ENCODE assay signal across 9 cellular contexts in genomic region chr2:74119912-74120825, GRCh38. TPM values are rescaled to one million over a fixed set of nuclear protein-coding genes. Genes with fewer than 3 reads are reported as not detected.
DNase-seq lines count a peak whose midpoint lies in the region; ATAC-seq, FAIRE-seq and TF ChIP-seq lines count a peak whose summit lies in the region.
"Had no signal": no experiment of that assay in that cellular context is flagged by ENCODE, and none has a peak within 500 bp of the region (broad histone marks: within the 10 kb centered on the region; RNA-seq: fewer than 3 reads in every experiment).

No MANE protein-coding gene starts in this region.

- CTCF ChIA-PET in activated CD4-positive, alpha-beta T cell treated with anti-CD3 and anti-CD28 coated beads, Interleukin-2, amount 10 ng/mL, durations not matched to agents 7 days and 5 days (lab: Charles Lee): interaction anchor here (0.6 to 2.5 kb wide), 29 partner anchors 9 to 418 kb away, joined by 3 to 17 read pairs (median 3); partner anchors contain the start of genes BOLA3, MTHFD2 and STAMBP
- CTCF ChIA-PET in HepG2 (lab: Yijun Ruan, JAX; ENCODE audit: low intra/inter-chr PET ratio, low total read pairs): interaction anchor here (1.4 to 1.6 kb wide), 2 partner anchors 28 to 297 kb away, joined by 3 to 10 read pairs; partner anchors contain the start of gene BOLA3

- peak; percentile 16 to 63; a peak in 3 of 4 replicates for TF ChIP-seq POLR2A in HepG2 (IDR thresholded peaks at IDR 0.05; ENCODE audit: insufficient read depth in 1 of 2, low read depth in 2 of 2, low read length in 2 of 2)

- no peaks in the 10 kb centered on the region for H3K79me2 ChIP-seq in HepG2 (ENCODE audit: insufficient read depth, low read length)

- intact Hi-C loops in dendritic cell treated with granulocyte-macrophage colony-stimulating factor and Interleukin-4, amounts not matched to agents 40 ng/mL and 50 ng/mL, for 4 days (cut with micrococcal nuclease): no loop called here
- intact Hi-C loops in HepG2 (cut with micrococcal nuclease; ENCODE audit: unreplicated experiment): loop anchor here (2.0 to 10.0 kb wide), 2 partner anchors 27 to 195 kb away; partner anchors contain the start of genes BOLA3 and DGUOK

- WGBS in HepG2 (ENCODE audit: low lambda C conversion rate): 3% methylated on average over 50 of the region's 59 CpGs

- H3K4me1 ChIP-seq in HepG2 (ENCODE audit: insufficient read depth, low read length): peaks cover 14% of the 10 kb centered on the region

- H3K27me3 Mint-ChIP-seq in activated CD4-positive, alpha-beta T cell treated with anti-CD3 and anti-CD28 coated beads, Interleukin-2, amount 10 ng/mL, durations not matched to agents 7 days and 5 days: peaks cover 4% of the 10 kb centered on the region
- H3K27me3 Mint-ChIP-seq in dendritic cell treated with granulocyte-macrophage colony-stimulating factor and Interleukin-4, amounts not matched to agents 40 ng/mL and 50 ng/mL, for 4 days: peaks cover 11% of the 10 kb centered on the region

- peak overlapping the region; percentile 79 to 91 (median 91) for H3K4me3 ChIP-seq in HepG2 (replicated peaks in 1 of 3; ENCODE audit: insufficient read depth in 1 of 3, low read depth in 2 of 3, low read length in 3 of 3)

- peak overlapping the region; percentile 95 for H3K27ac Mint-ChIP-seq in activated CD4-positive, alpha-beta T cell treated with anti-CD3 and anti-CD28 coated beads, Interleukin-2, amount 10 ng/mL, durations not matched to agents 7 days and 5 days
- H3K27ac Mint-ChIP-seq in dendritic cell treated with granulocyte-macrophage colony-stimulating factor and Interleukin-4, amounts not matched to agents 40 ng/mL and 50 ng/mL, for 4 days: peak overlapping the region; percentile 92

- BruUV-seq in HepG2 (replicated peaks; lab: Mats Ljungman, UMichigan): TSS peak; percentile 84

- POLR2A ChIA-PET in activated CD4-positive, alpha-beta T cell treated with anti-CD3 and anti-CD28 coated beads, Interleukin-2, amount 10 ng/mL, durations not matched to agents 7 days and 5 days (lab: Charles Lee): interaction anchor here (0.6 kb wide), 1 partner anchor 132 kb away, joined by 4 read pairs; no protein-coding TSS in a partner anchor
- POLR2A ChIA-PET in HepG2 (lab: Yijun Ruan, JAX): interaction anchor here (0.6 to 1.7 kb wide), 37 partner anchors 13 to 886 kb away, joined by 3 to 29 read pairs (median 4); partner anchors contain the start of genes BOLA3, CCT7, DGUOK and DQX1

- DNase-seq in AG09319 (ENCODE audit: extremely low read depth, low read depth): peak; percentile 58
- DNase-seq in NCI-H345 treated with DMSO at 0.1 percent for 48 hours (lab: John Stamatoyannopoulos, UW; ENCODE audit: unreplicated experiment): peak; percentile 82
- DNase-seq in activated CD4-positive, alpha-beta T cell treated with anti-CD3 and anti-CD28 coated beads, Interleukin-2, amount 10 ng/mL, durations not matched to agents 7 days and 5 days: peak; percentile 82
- DNase-seq in HepG2 (ENCODE audit: low spot score): peak; percentile 78
- DNase-seq in stimulated activated CD4-positive, alpha-beta T cell treated with anti-CD3 and anti-CD28 coated beads, Interleukin-4, amount 100 ng/mL, for 24 hours: peak; percentile 88

- H3K4me3 Mint-ChIP-seq in activated CD4-positive, alpha-beta T cell treated with anti-CD3 and anti-CD28 coated beads, Interleukin-2, amount 10 ng/mL, durations not matched to agents 7 days and 5 days: peak overlapping the region; percentile 85
- H3K4me3 Mint-ChIP-seq in dendritic cell treated with granulocyte-macrophage colony-stimulating factor and Interleukin-4, amounts not matched to agents 40 ng/mL and 50 ng/mL, for 4 days: peak overlapping the region; percentile 78

- TF ChIP-seq RAD21 in HepG2 (CRISPR knock-in tag; IDR thresholded peaks at IDR 0.05): peak; percentile 84

- peak overlapping the region; percentile 77 for H3K9ac ChIP-seq in HepG2 (ENCODE audit: insufficient read depth, low read depth, low read length)

- H4K20me1 ChIP-seq in HepG2 (ENCODE audit: insufficient read depth, low read length): no peaks in the 10 kb centered on the region

- peak overlapping the region; percentile 83 for H3K27ac ChIP-seq in HepG2 (ENCODE audit: extremely low read length, insufficient read depth, low read length)

- peak overlapping the region; percentile 80 for H2AFZ ChIP-seq in HepG2 (ENCODE audit: low read length)

- peak overlapping the region; percentile 85 for H3K4me2 ChIP-seq in HepG2 (ENCODE audit: low read depth, low read length)

- in situ Hi-C loops in HepG2 (cut with HindIII; ENCODE audit: extremely low pct_ligation_motif_present, low pct_unique_long_range_greater_than_20kb): no loop called here

- ATAC-seq in GM18868 (IDR thresholded peaks at IDR 0.05; ENCODE audit: unreplicated experiment) (peak; percentile 95), HG03103 (IDR thresholded peaks at IDR 0.05; ENCODE audit: low read depth, unreplicated experiment) (peak; percentile 93), HepG2 (peak; percentile 99)

- H3K27me3 ChIP-seq in HepG2 (ENCODE audit: control insufficient read depth in 1 of 2, insufficient read depth in 2 of 2, low read length in 2 of 2): no peaks in the 10 kb centered on the region

- no peaks in the 10 kb centered on the region for H3K36me3 ChIP-seq in HepG2 (replicated peaks in 1 of 2; ENCODE audit: control insufficient read depth in 1 of 2, insufficient read depth in 2 of 2, low read length in 2 of 2)

- peaks cover 23% of the 10 kb centered on the region for H3K9me3 Mint-ChIP-seq in activated CD4-positive, alpha-beta T cell treated with anti-CD3 and anti-CD28 coated beads, Interleukin-2, amount 10 ng/mL, durations not matched to agents 7 days and 5 days
- peaks cover 27% of the 10 kb centered on the region for H3K9me3 Mint-ChIP-seq in dendritic cell treated with granulocyte-macrophage colony-stimulating factor and Interleukin-4, amounts not matched to agents 40 ng/mL and 50 ng/mL, for 4 days

- no peak for FAIRE-seq in HepG2 (lab: Jason Lieb, UNC)
- FAIRE-seq: TTC549 had no signal

- TF ChIP-seq CTCF in AG09319 (IDR thresholded peaks at IDR 0.05; ENCODE audit: low read depth, low read length): peak; percentile 62
- TF ChIP-seq CTCF in HepG2 (CRISPR knock-in tag; IDR thresholded peaks at IDR 0.05): peak; percentile 93

- peaks cover 22% of the 10 kb centered on the region for H3K9me3 ChIP-seq in HepG2 (ENCODE audit: low read length)

- TF ChIP-seq EP300 in HepG2 (IDR thresholded peaks at IDR 0.05; ENCODE audit: low read depth in 2 of 2, low read length in 2 of 2): 0 out of 4 replicates have a peak, but pooled peaks of 1 of the 2 experiments have one; percentile 18
- TF ChIP-seq EP300 in HepG2 (CRISPR knock-in tag; IDR thresholded peaks at IDR 0.05; ENCODE audit: borderline replicate concordance): peak; percentile 46

- peaks cover 23% of the 10 kb centered on the region for H3K36me3 Mint-ChIP-seq in activated CD4-positive, alpha-beta T cell treated with anti-CD3 and anti-CD28 coated beads, Interleukin-2, amount 10 ng/mL, durations not matched to agents 7 days and 5 days (ENCODE audit: low read depth)
- H3K36me3 Mint-ChIP-seq in dendritic cell treated with granulocyte-macrophage colony-stimulating factor and Interleukin-4, amounts not matched to agents 40 ng/mL and 50 ng/mL, for 4 days (ENCODE audit: low read depth): peaks cover 13% of the 10 kb centered on the region

- peaks cover 13% of the 10 kb centered on the region for H3K4me1 Mint-ChIP-seq in activated CD4-positive, alpha-beta T cell treated with anti-CD3 and anti-CD28 coated beads, Interleukin-2, amount 10 ng/mL, durations not matched to agents 7 days and 5 days
- peaks cover 6% of the 10 kb centered on the region for H3K4me1 Mint-ChIP-seq in dendritic cell treated with granulocyte-macrophage colony-stimulating factor and Interleukin-4, amounts not matched to agents 40 ng/mL and 50 ng/mL, for 4 days (ENCODE audit: low read depth)

RNA-seq across cellular contexts. Expression of gene BOLA3, which starts 27.5 kb away (rescaled TPM):
- total RNA-seq in activated CD4-positive, alpha-beta T cell treated with anti-CD3 and anti-CD28 coated beads, Interleukin-2, amount 10 ng/mL, durations not matched to agents 7 days and 5 days: 10 to 100 TPM; 53.3 to 63.2 TPM
- 170 and 172 TPM in 2 replicates for total RNA-seq in HepG2 (2016; rRNA removed; fragmentation: Illumina TruSeq; extraction: Trizol)
- 719 and 870 TPM in 2 replicates for total RNA-seq in HepG2 (2016; cell fraction: cytosol; rRNA removed; fragmentation: Illumina TruSeq; extraction: Trizol; ENCODE audit: low read depth)
- 161 and 184 TPM in 2 replicates for total RNA-seq in HepG2 (2016; cell fraction: insoluble cytoplasmic fraction; rRNA removed; fragmentation: Illumina TruSeq; extraction: Trizol)
- total RNA-seq in HepG2 (2016; cell fraction: membrane; rRNA removed; fragmentation: Illumina TruSeq; extraction: Trizol): 416 and 482 TPM in 2 replicates
- total RNA-seq in HepG2 (2016; cell fraction: nucleus; rRNA removed; fragmentation: Illumina TruSeq; extraction: Trizol): 51.5 and 52.9 TPM in 2 replicates
- 59.1 and 89.7 TPM in 2 replicates for polyA plus RNA-seq in HepG2 (2011; rRNA removed)
- 70.2 and 71.9 TPM in 2 replicates for polyA plus RNA-seq in HepG2 (2011; cell fraction: cytosol; rRNA removed)
- polyA plus RNA-seq in HepG2 (2011; cell fraction: nucleus; rRNA removed): 16.6 and 17.4 TPM in 2 replicates
- 58.8 and 77.2 TPM in 2 replicates for polyA plus RNA-seq in HepG2 (2012)
- 917 and 1,024 TPM in 2 replicates for polyA plus RNA-seq in HepG2 (2016; cell fraction: cytosol; fragmentation: Illumina TruSeq; extraction: Trizol; ENCODE audit: low read depth)
- 174 and 187 TPM in 2 replicates for polyA plus RNA-seq in HepG2 (2016; cell fraction: insoluble cytoplasmic fraction; fragmentation: Illumina TruSeq; extraction: Trizol; ENCODE audit: low read depth)
- polyA plus RNA-seq in HepG2 (2016; cell fraction: membrane; fragmentation: Illumina TruSeq; extraction: Trizol; ENCODE audit: low read depth): 432 and 498 TPM in 2 replicates
- 94.6 and 103 TPM in 2 replicates for polyA plus RNA-seq in HepG2 (2016; cell fraction: nucleus; fragmentation: Illumina TruSeq; extraction: Trizol; ENCODE audit: insufficient read depth, low read depth)
- 8.3 and 15.8 TPM in 2 replicates for polyA minus RNA-seq in HepG2 (2011; rRNA and poly(A)+ RNA removed; ENCODE audit: low replicate concordance)
- polyA minus RNA-seq in HepG2 (2011; cell fraction: cytosol; rRNA and poly(A)+ RNA removed): 12.3 and 18.9 TPM in 2 replicates
- 10.9 and 11.2 TPM in 2 replicates for polyA minus RNA-seq in HepG2 (2011; cell fraction: nucleus; rRNA and poly(A)+ RNA removed)

RNA-seq across cellular contexts. Expression of gene MOB1A, which starts 58.5 kb away (rescaled TPM):
- 100 to 1,000 TPM; 163 to 165 TPM for total RNA-seq in activated CD4-positive, alpha-beta T cell treated with anti-CD3 and anti-CD28 coated beads, Interleukin-2, amount 10 ng/mL, durations not matched to agents 7 days and 5 days
- 139 and 217 TPM in 2 replicates for total RNA-seq in HepG2 (2016; rRNA removed; fragmentation: Illumina TruSeq; extraction: Trizol)
- total RNA-seq in HepG2 (2016; cell fraction: cytosol; rRNA removed; fragmentation: Illumina TruSeq; extraction: Trizol; ENCODE audit: low read depth): 26.2 and 34.3 TPM in 2 replicates
- total RNA-seq in HepG2 (2016; cell fraction: insoluble cytoplasmic fraction; rRNA removed; fragmentation: Illumina TruSeq; extraction: Trizol): 135 and 223 TPM in 2 replicates
- total RNA-seq in HepG2 (2016; cell fraction: membrane; rRNA removed; fragmentation: Illumina TruSeq; extraction: Trizol): 73.7 and 77.9 TPM in 2 replicates
- total RNA-seq in HepG2 (2016; cell fraction: nucleus; rRNA removed; fragmentation: Illumina TruSeq; extraction: Trizol): 58.0 and 69.5 TPM in 2 replicates
- polyA plus RNA-seq in HepG2 (2011; rRNA removed): 33.2 and 48.2 TPM in 2 replicates
- 17.6 and 27.6 TPM in 2 replicates for polyA plus RNA-seq in HepG2 (2011; cell fraction: cytosol; rRNA removed)
- polyA plus RNA-seq in HepG2 (2011; cell fraction: nucleus; rRNA removed): 10.7 and 17.1 TPM in 2 replicates
- 42.5 and 50.3 TPM in 2 replicates for polyA plus RNA-seq in HepG2 (2012)
- polyA plus RNA-seq in HepG2 (2016; cell fraction: cytosol; fragmentation: Illumina TruSeq; extraction: Trizol; ENCODE audit: low read depth): 18.1 and 21.3 TPM in 2 replicates
- polyA plus RNA-seq in HepG2 (2016; cell fraction: insoluble cytoplasmic fraction; fragmentation: Illumina TruSeq; extraction: Trizol; ENCODE audit: low read depth): 128 and 131 TPM in 2 replicates
- polyA plus RNA-seq in HepG2 (2016; cell fraction: membrane; fragmentation: Illumina TruSeq; extraction: Trizol; ENCODE audit: low read depth): 35.8 and 42.0 TPM in 2 replicates
- 52.2 and 58.5 TPM in 2 replicates for polyA plus RNA-seq in HepG2 (2016; cell fraction: nucleus; fragmentation: Illumina TruSeq; extraction: Trizol; ENCODE audit: insufficient read depth, low read depth)
- 17.0 and 33.6 TPM in 2 replicates for polyA minus RNA-seq in HepG2 (2011; rRNA and poly(A)+ RNA removed; ENCODE audit: low replicate concordance)
- polyA minus RNA-seq in HepG2 (2011; cell fraction: cytosol; rRNA and poly(A)+ RNA removed): 28.0 and 36.2 TPM in 2 replicates
- polyA minus RNA-seq in HepG2 (2011; cell fraction: nucleus; rRNA and poly(A)+ RNA removed): 30.4 and 30.7 TPM in 2 replicates

Comparison
In these comparisons a context has a peak if more than half of its experiments do, and no peak if none do; other contexts are left out.
1. Peak in every context shown above with its lines: DNase-seq, ATAC-seq, H3K4me3 ChIP-seq and H3K27ac ChIP-seq.